ENCODE assay signal across 19 cellular contexts in the genomic region with DNA sequence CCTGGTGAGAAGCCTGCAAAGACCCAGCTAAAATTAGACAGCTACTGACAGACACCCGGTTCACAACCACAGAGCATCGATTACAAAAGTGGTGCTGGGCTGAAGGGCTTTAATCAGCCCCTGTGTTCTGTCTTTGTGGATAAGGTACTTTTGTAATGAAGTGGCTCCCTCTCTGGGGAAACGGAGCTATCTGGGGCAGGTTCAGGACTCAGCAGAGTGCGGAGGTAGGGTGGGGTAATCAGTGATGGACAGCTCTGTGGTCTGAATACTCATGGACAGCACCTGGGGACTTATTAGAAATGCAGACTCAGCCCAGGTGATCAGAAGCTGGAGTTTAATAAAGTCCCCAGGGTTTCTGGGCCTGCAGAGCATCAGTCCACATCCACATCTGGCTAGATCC.
DNase-seq lines count a peak whose midpoint lies in the region; ATAC-seq, FAIRE-seq and TF ChIP-seq lines count a peak whose summit lies in the region.
"Had no signal": no experiment of that assay in that cellular context is flagged by ENCODE, and none has a peak within 500 bp of the region (broad histone marks: within the 10 kb centered on the region; RNA-seq: fewer than 3 reads in every experiment).

No MANE protein-coding gene starts in this region.

- no peaks in the 10 kb centered on the region for H3K79me1 ChIP-seq in H1 (ENCODE audit: low read depth, low read length)

- H2BK20ac ChIP-seq in H1 (ENCODE audit: low read length), result no peak overlapping the region

- CTCF ChIA-PET in H1 (lab: Charles Lee; ENCODE audit: partially characterized antibody), result interaction anchor here (0.6 to 2.8 kb wide), 7 partner anchors 8 to 494 kb away, joined by 3 to 9 read pairs (median 4); no protein-coding TSS in a partner anchor

- no peak for TF ChIP-seq POLR2A in H1 (IDR thresholded peaks at IDR 0.05; ENCODE audit: control extremely low read depth in 1 of 2, low read depth in 2 of 2, low read length in 2 of 2)

- no peak overlapping the region for H3K4ac ChIP-seq in H1 (replicated peaks; ENCODE audit: insufficient read length, low read depth, low read length)

- no peak overlapping the region for H2AK5ac ChIP-seq in H1 (ENCODE audit: low read depth, low read length)

- no peak overlapping the region for H2BK120ac ChIP-seq in H1 (replicated peaks; ENCODE audit: low read depth, low read length)

- TF ChIP-seq CTCF in H1 (IDR thresholded peaks at IDR 0.05; ENCODE audit: control extremely low read depth in 1 of 3, insufficient read depth in 1 of 3, low read depth in 1 of 3, low read length in 3 of 3), result no peak

- no peak for TF ChIP-seq EP300 in H1 (IDR thresholded peaks at IDR 0.05; ENCODE audit: borderline replicate concordance in 1 of 2, low read depth in 2 of 2, low read length in 2 of 2)

- no peak overlapping the region for H2BK15ac ChIP-seq in H1 (ENCODE audit: low read length)

- H4K8ac ChIP-seq in H1 (ENCODE audit: extremely low read depth, insufficient read depth, low read length), result peak overlapping the region; percentile 69; the same call in 1 of the 2 replicates

- peak in 1 of 2 experiments; percentile 16; a peak in 1 of 4 replicates for TF ChIP-seq RAD21 in H1 (IDR thresholded peaks at IDR 0.05 in 1 of 2, conservative IDR thresholded peaks at IDR 0.05 in 1 of 2; ENCODE audit: low read depth in 2 of 2, low read length in 2 of 2)

- H4K5ac ChIP-seq in H1 (ENCODE audit: insufficient read length, low read depth, low read length), result no peak overlapping the region

- H4K91ac ChIP-seq in H1 (replicated peaks; ENCODE audit: insufficient read length, low read length), result no peak overlapping the region

- no peak for FAIRE-seq in H1 (lab: Jason Lieb, UNC)
- FAIRE-seq: A204.1, D721Med, GM19239, H54 had no signal

- no peaks in the 10 kb centered on the region for H4K20me1 ChIP-seq in H1 (replicated peaks in 1 of 2; ENCODE audit: control insufficient read depth in 1 of 2, insufficient read depth in 2 of 2, low read length in 2 of 2)

- no peaks in the 10 kb centered on the region for H3K36me3 ChIP-seq in H1 (ENCODE audit: control insufficient read depth in 2 of 4, insufficient read depth in 4 of 4, low read length in 3 of 4)
- H3K36me3 ChIP-seq: BE2C had no signal

- no peak overlapping the region for H2AFZ ChIP-seq in H1 (ENCODE audit: low read length)
- H2AFZ ChIP-seq: GM23248 had no signal

- ATAC-seq in Right ventricle myocardium superior (ENCODE audit: poor library complexity), result peak; percentile 22
- ATAC-seq in GM21528 (IDR thresholded peaks at IDR 0.05; ENCODE audit: low FRiP score, unreplicated experiment), result no peak

- intact Hi-C loops in Right ventricle myocardium superior (cut with DNase I), result no loop called here
- intact Hi-C loops in cardiac septum (cut with DNase I), result no loop called here

- H3K9me3 ChIP-seq in H1 (ENCODE audit: insufficient read depth in 2 of 2, low read depth in 1 of 2, low read length in 1 of 2), result no peaks in the 10 kb centered on the region
- H3K9me3 ChIP-seq: BE2C, Caco-2 had no signal

- no peak overlapping the region for H3K14ac ChIP-seq in H1 (ENCODE audit: insufficient read length)

- no peak overlapping the region for H3K56ac ChIP-seq in H1 (replicated peaks; ENCODE audit: insufficient read length, low read depth, low read length)

- H3K23ac ChIP-seq in H1 (ENCODE audit: insufficient read length), result no peak overlapping the region

- no peak overlapping the region for H3K4me3 ChIP-seq in H1 (ENCODE audit: extremely low read depth in 1 of 4, insufficient read depth in 2 of 4, low read depth in 3 of 4, low read length in 4 of 4)
- H3K4me3 ChIP-seq: GM23248 had no signal

- 80% methylated on average over 4 of the region's 4 CpGs; no CpG with 5 or more reads in 1 of the 2 experiments for WGBS in H1 (ENCODE audit: extremely low coverage in 1 of 2, insufficient coverage in 1 of 2, insufficient read length in 1 of 2, insufficient replicate concordance in 2 of 2, low coverage in 1 of 2, low lambda C conversion rate in 2 of 2, missing lambda C conversion rate in 1 of 2), 2 experiments

- no peak overlapping the region for H3K27ac ChIP-seq in H1 (ENCODE audit: low read depth, low read length)
- H3K27ac ChIP-seq: GM23248, HL-60 had no signal

- H2BK5ac ChIP-seq in H1 (ENCODE audit: low read depth, low read length), result no peak overlapping the region

- POLR2A ChIA-PET in H1 (lab: Charles Lee; ENCODE audit: partially characterized antibody), result no interaction called here

- H3K18ac ChIP-seq in H1 (ENCODE audit: extremely low read depth, low read length), result no peak overlapping the region

- no peak overlapping the region for H3K4me2 ChIP-seq in H1 (ENCODE audit: insufficient read depth in 1 of 2, low read depth in 2 of 2, low read length in 2 of 2)

- no peak overlapping the region for H3K9ac ChIP-seq in H1 (replicated peaks in 1 of 4; ENCODE audit: extremely low read depth in 1 of 4, low read depth in 3 of 4, low read length in 3 of 4)
- H3K9ac ChIP-seq: GM23248 had no signal

- DNase-seq in Right ventricle myocardium superior, result no peak
- DNase-seq in cardiac septum (ENCODE audit: low spot score), result no peak
- peak; percentile 47 to 65 for DNase-seq in NCI-H524 (lab: John Stamatoyannopoulos, UW)
- no peak for DNase-seq in H1 (ENCODE audit: low read depth in 1 of 2, low spot score in 2 of 2)
- no peak for DNase-seq in stimulated activated CD4-positive, alpha-beta T cell treated with anti-CD3 and anti-CD28 coated beads, Interleukin-1b, Interleukin-23, amount 100 ng/mL, for 48 hours
- DNase-seq: ACHN; BE2C; C1 segment of cervical spinal cord; Caco-2; CD4-positive, CD25-positive, alpha-beta regulatory T cell; GDM1; GM23248; HCEC 1CT had no signal

- no peaks in the 10 kb centered on the region for H3K4me1 ChIP-seq in H1 (replicated peaks in 1 of 4; ENCODE audit: control insufficient read depth in 3 of 4, insufficient read depth in 4 of 4, low read length in 3 of 4)
- H3K4me1 ChIP-seq: BE2C, Caco-2 had no signal

- H2BK12ac ChIP-seq in H1 (ENCODE audit: low read depth, low read length), result no peak overlapping the region

- H3K27me3 ChIP-seq in H1 (replicated peaks in 1 of 4; ENCODE audit: control insufficient read depth in 3 of 4, extremely low read depth in 1 of 4, insufficient read depth in 3 of 4, low read length in 3 of 4), result no peaks in the 10 kb centered on the region
- H3K27me3 ChIP-seq: BE2C had no signal

- H3K23me2 ChIP-seq in H1 (ENCODE audit: low read depth, low read length), result no peaks in the 10 kb centered on the region

- H3K79me2 ChIP-seq in H1 (ENCODE audit: control insufficient read depth in 1 of 2, insufficient read depth in 2 of 2, low read length in 2 of 2), result no peaks in the 10 kb centered on the region

TF ChIP-seq in H1, 55 proteins besides CTCF, POLR2A, EP300 and RAD21:
- TF ChIP-seq EGR1 (IDR thresholded peaks at IDR 0.05; ENCODE audit: borderline replicate concordance, low read depth, low read length), result no peak
- TF ChIP-seq, protein P1, sequence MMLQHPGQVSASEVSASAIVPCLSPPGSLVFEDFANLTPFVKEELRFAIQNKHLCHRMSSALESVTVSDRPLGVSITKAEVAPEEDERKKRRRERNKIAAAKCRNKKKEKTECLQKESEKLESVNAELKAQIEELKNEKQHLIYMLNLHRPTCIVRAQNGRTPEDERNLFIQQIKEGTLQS (IDR thresholded peaks at IDR 0.05; ENCODE audit: insufficient read depth, low read depth, low read length), result no peak
- TF ChIP-seq HDAC2 (IDR thresholded peaks at IDR 0.05; ENCODE audit: borderline replicate concordance in 1 of 2, low read depth in 2 of 2, low read length in 2 of 2), result no peak
- no peak for TF ChIP-seq GTF2F1 (IDR thresholded peaks at IDR 0.05; ENCODE audit: borderline replicate concordance, low read depth, low read length)
- TF ChIP-seq JUND (IDR thresholded peaks at IDR 0.05; ENCODE audit: low read length), result no peak
- TF ChIP-seq POLR2AphosphoS5 (IDR thresholded peaks at IDR 0.05; ENCODE audit: low read depth, low read length), result no peak
TF ChIP-seq in H1: peak in this region for 0.

Comparison
In these comparisons a context has a peak if more than half of its experiments do, and no peak if none do; other contexts are left out.
1. DNase-seq: peak in NCI-H524 (2 of 2); none in Right ventricle myocardium superior (single experiment), cardiac septum (single experiment), H1 (0 of 2) and stimulated activated CD4-positive, alpha-beta T cell treated with anti-CD3 and anti-CD28 coated beads, Interleukin-1b, Interleukin-23, amount 100 ng/mL, for 48 hours (single experiment).